In the genomic region with DNA sequence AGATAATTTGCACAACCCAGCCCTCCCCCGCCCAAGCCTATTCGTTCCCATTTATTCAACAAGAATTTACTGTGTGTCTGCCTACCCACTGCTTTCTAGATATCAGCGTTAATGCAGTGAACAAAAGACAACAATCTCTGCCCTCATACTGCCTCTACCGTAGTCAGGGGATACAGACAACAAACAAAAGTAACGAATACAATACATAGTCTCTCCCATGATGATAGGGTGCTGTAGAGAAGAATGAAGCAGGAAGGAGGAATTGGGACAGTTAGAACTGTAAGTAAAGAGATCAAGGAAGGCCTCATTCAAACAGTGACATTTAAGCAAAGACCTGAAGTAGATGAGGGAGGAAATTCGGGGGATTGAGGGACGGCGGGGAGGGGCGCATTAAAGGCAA, we compare ENCODE assay signal across 9 cellular contexts. TPM values are rescaled to one million over a fixed set of nuclear protein-coding genes. Genes with fewer than 3 reads are reported as not detected.
A peak's percentile ranks its signal among the peaks of the same experiment; 100 is the strongest.
DNase-seq lines count a peak whose midpoint lies in the region; ATAC-seq and TF ChIP-seq lines count a peak whose summit lies in the region.
"Had no signal": no experiment of that assay in that cellular context is flagged by ENCODE, and none has a peak within 500 bp of the region (broad histone marks: within the 10 kb centered on the region; RNA-seq: fewer than 3 reads in every experiment).

No MANE protein-coding gene starts in this region.

- H3K9me3 ChIP-seq in SJSA1 (replicated peaks) (no peaks in the 10 kb centered on the region), fibroblast of lung (ENCODE audit: control insufficient read depth, insufficient read depth, low read depth, low read length) (no peaks in the 10 kb centered on the region)

- H3K4me3 ChIP-seq in SJSA1 (no peak overlapping the region; the same call in 1 of the 2 replicates), fibroblast of lung (replicated peaks in 1 of 4; ENCODE audit: control extremely low read depth in 1 of 4, insufficient read depth in 1 of 4, low read depth in 3 of 4, low read length in 4 of 4) (peak overlapping the region in 1 of 4 experiments; percentile 11)

- TF ChIP-seq CTCF in fibroblast of lung (conservative IDR thresholded peaks at IDR 0.05 in 1 of 2, IDR thresholded peaks at IDR 0.05 in 1 of 2; ENCODE audit: low read depth in 1 of 2, low read length in 2 of 2), result no peak

- no peak overlapping the region for H2AFZ ChIP-seq in fibroblast of lung (ENCODE audit: low read length)

- H3K36me3 Mint-ChIP-seq in activated CD8-positive, alpha-beta memory T cell treated with anti-CD3 and anti-CD28 coated beads, Interleukin-2, amount 10 ng/mL, durations not matched to agents 7 days and 5 days, result peaks cover 26% of the 10 kb centered on the region
- peaks cover 53% of the 10 kb centered on the region for H3K36me3 Mint-ChIP-seq in stimulated activated effector memory CD8-positive, alpha-beta T cell treated with anti-CD3 and anti-CD28 coated beads, Interleukin-12 subunit alpha, Interleukin-12 subunit beta, amount 100 ng/mL, for 72 hours

- H3K4me1 Mint-ChIP-seq in activated CD8-positive, alpha-beta memory T cell treated with anti-CD3 and anti-CD28 coated beads, Interleukin-2, amount 10 ng/mL, durations not matched to agents 7 days and 5 days, result peaks cover 47% of the 10 kb centered on the region
- H3K4me1 Mint-ChIP-seq in stimulated activated effector memory CD8-positive, alpha-beta T cell treated with anti-CD3 and anti-CD28 coated beads, Interleukin-12 subunit alpha, Interleukin-12 subunit beta, amount 100 ng/mL, for 72 hours, result peaks cover 38% of the 10 kb centered on the region

- H3K27ac ChIP-seq in SJSA1 (peak overlapping the region; percentile 54), fibroblast of lung (ENCODE audit: insufficient read depth, low read length) (no peak overlapping the region)

- ATAC-seq in activated CD8-positive, alpha-beta memory T cell treated with anti-CD3 and anti-CD28 coated beads, Interleukin-2, amount 10 ng/mL, durations not matched to agents 7 days and 5 days, result no peak
- no peak for ATAC-seq in stimulated activated effector memory CD8-positive, alpha-beta T cell treated with anti-CD3 and anti-CD28 coated beads, Interleukin-12 subunit alpha, Interleukin-12 subunit beta, amount 100 ng/mL, for 72 hours
- ATAC-seq in HG02623 (IDR thresholded peaks at IDR 0.05; ENCODE audit: unreplicated experiment), result no peak
- ATAC-seq in HG03432 (IDR thresholded peaks at IDR 0.05; ENCODE audit: unreplicated experiment), result no peak

- H3K4me1 ChIP-seq in SJSA1 (replicated peaks) (peaks cover 40% of the 10 kb centered on the region), fibroblast of lung (ENCODE audit: control insufficient read depth, extremely low read depth, insufficient read depth, low read length) (peaks cover 7% of the 10 kb centered on the region)

- H3K36me3 ChIP-seq in SJSA1 (peaks cover 49% of the 10 kb centered on the region), fibroblast of lung (ENCODE audit: control insufficient read depth, insufficient read depth, low read length) (no peaks in the 10 kb centered on the region)

- peak overlapping the region; percentile 74 for H3K4me2 ChIP-seq in fibroblast of lung (ENCODE audit: extremely low read depth, insufficient read depth, low read length)

- H3K9me3 Mint-ChIP-seq in activated CD8-positive, alpha-beta memory T cell treated with anti-CD3 and anti-CD28 coated beads, Interleukin-2, amount 10 ng/mL, durations not matched to agents 7 days and 5 days (ENCODE audit: low read depth), result no peaks in the 10 kb centered on the region
- H3K9me3 Mint-ChIP-seq in stimulated activated effector memory CD8-positive, alpha-beta T cell treated with anti-CD3 and anti-CD28 coated beads, Interleukin-12 subunit alpha, Interleukin-12 subunit beta, amount 100 ng/mL, for 72 hours, result no peaks in the 10 kb centered on the region
- H3K9me3 Mint-ChIP-seq: dendritic cell treated with granulocyte-macrophage colony-stimulating factor and Interleukin-4, amounts not matched to agents 40 ng/mL and 50 ng/mL, for 4 days had no signal

- peak overlapping the region; percentile 50 for H3K27ac Mint-ChIP-seq in activated CD8-positive, alpha-beta memory T cell treated with anti-CD3 and anti-CD28 coated beads, Interleukin-2, amount 10 ng/mL, durations not matched to agents 7 days and 5 days
- peak overlapping the region; percentile 79 for H3K27ac Mint-ChIP-seq in stimulated activated effector memory CD8-positive, alpha-beta T cell treated with anti-CD3 and anti-CD28 coated beads, Interleukin-12 subunit alpha, Interleukin-12 subunit beta, amount 100 ng/mL, for 72 hours

- no peaks in the 10 kb centered on the region for H4K20me1 ChIP-seq in fibroblast of lung (ENCODE audit: control insufficient read depth, extremely low read depth, insufficient read depth, low read length)

- no peak for DNase-seq in activated CD8-positive, alpha-beta memory T cell treated with anti-CD3 and anti-CD28 coated beads, Interleukin-2, amount 10 ng/mL, durations not matched to agents 7 days and 5 days
- no peak for DNase-seq in activated CD8-positive, alpha-beta memory T cell treated with anti-CD3 and anti-CD28 coated beads for 24 hours
- DNase-seq in SJSA1 (ENCODE audit: low read depth in 1 of 2, low spot score in 2 of 2) (peak in 1 of 2 experiments; percentile 55), fibroblast of lung (ENCODE audit: low read depth in 2 of 2) (peak in 1 of 2 donors; percentile 19), NCI-H2029 treated with DMSO at 0.1 percent for 48 hours (lab: John Stamatoyannopoulos, UW) (no peak)
- no peak for DNase-seq in stimulated activated effector memory CD8-positive, alpha-beta T cell treated with anti-CD3 and anti-CD28 coated beads, Interleukin-12 subunit alpha, Interleukin-12 subunit beta, amount 100 ng/mL, for 72 hours (ENCODE audit: low spot score in 2 of 2)

- H3K4me3 Mint-ChIP-seq in activated CD8-positive, alpha-beta memory T cell treated with anti-CD3 and anti-CD28 coated beads, Interleukin-2, amount 10 ng/mL, durations not matched to agents 7 days and 5 days, result peak overlapping the region; percentile 65
- peak overlapping the region; percentile 98 for H3K4me3 Mint-ChIP-seq in stimulated activated effector memory CD8-positive, alpha-beta T cell treated with anti-CD3 and anti-CD28 coated beads, Interleukin-12 subunit alpha, Interleukin-12 subunit beta, amount 100 ng/mL, for 72 hours

- no peak overlapping the region for H3K9ac ChIP-seq in fibroblast of lung (ENCODE audit: insufficient read depth, low read length)

- peaks cover 41% of the 10 kb centered on the region for H3K79me2 ChIP-seq in fibroblast of lung (ENCODE audit: control insufficient read depth, insufficient read depth, low read length)

- no peaks in the 10 kb centered on the region for H3K27me3 Mint-ChIP-seq in activated CD8-positive, alpha-beta memory T cell treated with anti-CD3 and anti-CD28 coated beads, Interleukin-2, amount 10 ng/mL, durations not matched to agents 7 days and 5 days
- H3K27me3 Mint-ChIP-seq: dendritic cell treated with granulocyte-macrophage colony-stimulating factor and Interleukin-4, amounts not matched to agents 40 ng/mL and 50 ng/mL, for 4 days had no signal

- CTCF ChIA-PET in activated CD8-positive, alpha-beta memory T cell treated with anti-CD3 and anti-CD28 coated beads, Interleukin-2, amount 10 ng/mL, durations not matched to agents 7 days and 5 days (lab: Charles Lee), result no interaction called here

- H3K27me3 ChIP-seq in SJSA1 (replicated peaks), result no peaks in the 10 kb centered on the region; the same call in 1 of the 2 replicates
- no peaks in the 10 kb centered on the region for H3K27me3 ChIP-seq in fibroblast of lung (ENCODE audit: control insufficient read depth, insufficient read depth, low read length)

RNA-seq across cellular contexts. Expression of gene GFM2, which starts 1.7 kb away (rescaled TPM):
- 10 to 100 TPM; 22.6 to 28.4 TPM for total RNA-seq in activated CD8-positive, alpha-beta memory T cell treated with anti-CD3 and anti-CD28 coated beads, Interleukin-2, amount 10 ng/mL, durations not matched to agents 7 days and 5 days
- total RNA-seq in SJSA1 (2014; rRNA removed; shearing (Covaris generic)), result 54.3 and 67.3 TPM in 2 replicates
- 36.7 and 51.7 TPM in 2 replicates for total RNA-seq in fibroblast of lung
- 30.2 and 34.3 TPM in 2 replicates for polyA plus RNA-seq in fibroblast of lung
- 17.1 and 19.5 TPM in 2 replicates for polyA plus RNA-seq in fibroblast of lung (2012)
- polyA minus RNA-seq in fibroblast of lung (ENCODE audit: low replicate concordance), result 2.1 and 6.0 TPM in 2 replicates

RNA-seq across cellular contexts. Expression of gene NSA2, which starts 1.8 kb away (rescaled TPM):
- 100 to 1,000 TPM in 1 of 2 experiments, 10 to 100 TPM in 1; 93.0 to 101 TPM for total RNA-seq in activated CD8-positive, alpha-beta memory T cell treated with anti-CD3 and anti-CD28 coated beads, Interleukin-2, amount 10 ng/mL, durations not matched to agents 7 days and 5 days
- total RNA-seq in SJSA1 (2014; rRNA removed; shearing (Covaris generic)), result 128 and 150 TPM in 2 replicates
- total RNA-seq in fibroblast of lung, result 139 and 148 TPM in 2 replicates
- 134 and 169 TPM in 2 replicates for polyA plus RNA-seq in fibroblast of lung
- polyA plus RNA-seq in fibroblast of lung (2012), result 90.9 and 139 TPM in 2 replicates
- 2.2 and 6.4 TPM in 2 replicates for polyA minus RNA-seq in fibroblast of lung (ENCODE audit: low replicate concordance)
